17 cellular contexts compared by ENCODE assay signal in genomic region chr14:51490205-51490604, GRCh38.
DNase-seq lines count a peak whose midpoint lies in the region; ATAC-seq and TF ChIP-seq lines count a peak whose summit lies in the region.
"Had no signal": no experiment of that assay in that cellular context is flagged by ENCODE, and none has a peak within 500 bp of the region (broad histone marks: within the 10 kb centered on the region; RNA-seq: fewer than 3 reads in every experiment).

No MANE protein-coding gene starts in this region.

- no peak overlapping the region for H3K27ac Mint-ChIP-seq in activated T-cell treated with anti-CD3 and anti-CD28 coated beads, Interleukin-2, amount 50 U/mL, for 72 hours
- H3K27ac Mint-ChIP-seq: activated T-helper 17 cell treated with anti-CD3 and anti-CD28 coated beads, Interleukin-2, amount 50 U/mL, for 72 hours; CD8-positive, alpha-beta T cell; natural killer cell treated with Interleukin-12 subunit alpha and Interleukin-12 subunit beta and Interleukin-15 and Interleukin-18, amount 100 ng/mL, for 72 hours had no signal

- H3K27me3 ChIP-seq in breast epithelium (no peaks in the 10 kb centered on the region), BE2C (no peaks in the 10 kb centered on the region)
- H3K27me3 ChIP-seq: ascending aorta, testis had no signal

- ATAC-seq in HG03442 (IDR thresholded peaks at IDR 0.05; ENCODE audit: unreplicated experiment), result no peak
- ATAC-seq in activated T-cell treated with anti-CD3 and anti-CD28 coated beads, Interleukin-2, amount 50 U/mL, for 72 hours (replicated peaks in 1 of 2), result no peak
- ATAC-seq in HG02798 (IDR thresholded peaks at IDR 0.05; ENCODE audit: poor library complexity, unreplicated experiment), result no peak
- ATAC-seq: activated T-helper 17 cell treated with anti-CD3 and anti-CD28 coated beads, Interleukin-2, amount 50 U/mL, for 72 hours; CD8-positive, alpha-beta T cell; natural killer cell treated with Interleukin-12 subunit alpha and Interleukin-12 subunit beta and Interleukin-15 and Interleukin-18, amount 100 ng/mL, for 72 hours had no signal

- H3K9me3 Mint-ChIP-seq in activated T-cell treated with anti-CD3 and anti-CD28 coated beads, Interleukin-2, amount 50 U/mL, for 72 hours, result peaks cover 3 to 4% of the 10 kb centered on the region in 2 donors
- H3K9me3 Mint-ChIP-seq: CD8-positive, alpha-beta T cell had no signal

- H3K9me3 ChIP-seq in breast epithelium, result no peaks in the 10 kb centered on the region
- H3K9me3 ChIP-seq in BE2C, result no peaks in the 10 kb centered on the region
- H3K9me3 ChIP-seq: ascending aorta, testis had no signal

- no peaks in the 10 kb centered on the region for H3K4me1 ChIP-seq in breast epithelium
- 0 out of 2 replicates have a peak, but pooled peaks cover 3% of the 10 kb centered on the region for H3K4me1 ChIP-seq in BE2C
- H3K4me1 ChIP-seq: ascending aorta, testis had no signal

- H3K27me3 Mint-ChIP-seq in activated T-cell treated with anti-CD3 and anti-CD28 coated beads, Interleukin-2, amount 50 U/mL, for 72 hours (ENCODE audit: low read depth), result peaks cover 8% of the 10 kb centered on the region

- H3K27ac ChIP-seq in breast epithelium, result peak overlapping the region; percentile 26 to 78
- H3K27ac ChIP-seq: 22Rv1, ascending aorta, testis had no signal

- no peak overlapping the region for H3K4me3 Mint-ChIP-seq in activated T-cell treated with anti-CD3 and anti-CD28 coated beads, Interleukin-2, amount 50 U/mL, for 72 hours
- H3K4me3 Mint-ChIP-seq: activated T-helper 17 cell treated with anti-CD3 and anti-CD28 coated beads, Interleukin-2, amount 50 U/mL, for 72 hours; CD8-positive, alpha-beta T cell; natural killer cell treated with Interleukin-12 subunit alpha and Interleukin-12 subunit beta and Interleukin-15 and Interleukin-18, amount 100 ng/mL, for 72 hours had no signal

- intact Hi-C loops in breast epithelium (cut with DNase I; ENCODE audit: low total_unique reads), result no loop called here

- TF ChIP-seq CTCF in breast epithelium (IDR thresholded peaks at IDR 0.05) (no peak), BE2C (IDR thresholded peaks at IDR 0.05; ENCODE audit: low read depth, low read length) (no peak)

- H3K4me1 Mint-ChIP-seq in activated T-cell treated with anti-CD3 and anti-CD28 coated beads, Interleukin-2, amount 50 U/mL, for 72 hours (ENCODE audit: low read depth), result no peaks in the 10 kb centered on the region
- H3K4me1 Mint-ChIP-seq: activated T-helper 17 cell treated with anti-CD3 and anti-CD28 coated beads, Interleukin-2, amount 50 U/mL, for 72 hours had no signal

- H3K36me3 Mint-ChIP-seq in activated T-cell treated with anti-CD3 and anti-CD28 coated beads, Interleukin-2, amount 50 U/mL, for 72 hours (ENCODE audit: insufficient read depth in 2 of 2), result peaks cover 0 to 2% of the 10 kb centered on the region in 2 donors
- H3K36me3 Mint-ChIP-seq: CD8-positive, alpha-beta T cell had no signal

- peak overlapping the region in 2 of 3 donors; percentile 24 to 44 for H3K4me3 ChIP-seq in breast epithelium
- no peak overlapping the region for H3K4me3 ChIP-seq in BE2C (ENCODE audit: low read depth, low read length)
- H3K4me3 ChIP-seq: ascending aorta, lung, testis had no signal

- H3K36me3 ChIP-seq in breast epithelium (no peaks in the 10 kb centered on the region), BE2C (no peaks in the 10 kb centered on the region)
- H3K36me3 ChIP-seq: ascending aorta had no signal

- DNase-seq in DMS 273 (lab: John Stamatoyannopoulos, UW; ENCODE audit: unreplicated experiment) (peak; percentile 23), DMS 273 treated with DMSO at 0.1 percent for 48 hours (lab: John Stamatoyannopoulos, UW) (no peak), breast epithelium (ENCODE audit: low spot score in 2 of 2) (no peak), iris pigment epithelial cell (ENCODE audit: low read depth) (peak; percentile 55), BE2C (no peak)
- DNase-seq in activated T-cell treated with anti-CD3 and anti-CD28 coated beads, Interleukin-2, amount 50 U/mL, for 72 hours, result no peak
- DNase-seq: CD8-positive, alpha-beta T cell; NCI-H1048; NCI-H774; testis had no signal

- TF ChIP-seq POLR2A in breast epithelium (IDR thresholded peaks at IDR 0.05), result no peak

Comparison
In these comparisons a context has a peak if more than half of its experiments do, and no peak if none do; other contexts are left out.
1. DNase-seq: peak in DMS 273 (single experiment) and iris pigment epithelial cell (single experiment); none in DMS 273 treated with DMSO at 0.1 percent for 48 hours (single experiment), breast epithelium (0 of 2), BE2C (single experiment) and activated T-cell treated with anti-CD3 and anti-CD28 coated beads, Interleukin-2, amount 50 U/mL, for 72 hours (0 of 2).